ENCODE assay signal across 25 cellular contexts in the genomic region with DNA sequence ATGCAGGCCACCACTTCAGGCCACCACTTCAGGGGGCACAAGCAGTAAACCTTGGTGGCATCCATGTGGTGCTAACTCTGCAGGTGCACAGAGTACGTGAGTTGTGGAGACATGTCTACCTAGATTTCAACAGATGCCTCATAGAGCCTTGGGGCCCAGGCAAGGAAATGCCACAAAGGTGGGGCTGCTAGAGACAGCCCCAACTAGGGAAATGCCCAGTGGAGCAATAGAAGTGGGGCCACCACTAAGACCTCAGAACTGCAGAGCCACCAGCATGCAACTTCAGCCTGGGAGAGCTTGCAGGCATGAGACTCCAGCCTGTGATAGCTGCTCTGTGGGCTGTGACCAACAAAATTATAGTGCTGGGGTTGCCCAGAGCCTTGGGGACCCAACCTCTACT.
"Had no signal": no experiment of that assay in that cellular context is flagged by ENCODE, and none has a peak within 500 bp of the region (broad histone marks: within the 10 kb centered on the region; RNA-seq: fewer than 3 reads in every experiment).

No MANE protein-coding gene starts in this region.

- H3K4me3 Mint-ChIP-seq: endodermal cell; naive thymus-derived CD4-positive, alpha-beta T cell; neural crest cell; type B pancreatic cell had no signal

- H3K27ac Mint-ChIP-seq: endodermal cell; naive thymus-derived CD4-positive, alpha-beta T cell; progenitor cell of endocrine pancreas; type B pancreatic cell had no signal

- H3K27ac ChIP-seq: coronary artery, heart left ventricle, pancreas, suprapubic skin, thyroid gland, vagina had no signal

- H3K4me3 ChIP-seq: coronary artery, heart left ventricle, lung, pancreas, suprapubic skin, thyroid gland, vagina had no signal

- DNase-seq: effector CD4-positive, alpha-beta T cell; endodermal cell; heart left ventricle; hippocampal formation; left colon; left ventricle myocardium superior; mesendoderm; naive thymus-derived CD4-positive, alpha-beta T cell; occipital lobe; pancreas; right cardiac atrium; small intestine; stimulated activated CD4-positive, alpha-beta T cell treated with anti-CD3 and anti-CD28 coated beads, Interleukin-2, amount 100 ng/mL, for 48 hours; stimulated activated naive CD8-positive, alpha-beta T cell treated with anti-CD3 and anti-CD28 coated beads, Interleukin-15, Interleukin-2, amounts not matched to agents 100 U/mL and 50 U/mL, for 24 hours had no signal

- H3K27me3 Mint-ChIP-seq: naive thymus-derived CD4-positive, alpha-beta T cell; progenitor cell of endocrine pancreas; type B pancreatic cell had no signal

- H3K9me3 ChIP-seq: pancreas, thyroid gland had no signal

- ATAC-seq: esophagus mucosa; heart left ventricle; left colon; left ventricle myocardium superior; naive thymus-derived CD4-positive, alpha-beta T cell; pancreas; right cardiac atrium; stimulated activated naive CD8-positive, alpha-beta T cell treated with anti-CD3 and anti-CD28 coated beads, Interleukin-15, Interleukin-2, amounts not matched to agents 100 U/mL and 50 U/mL, for 24 hours had no signal

- H3K4me1 Mint-ChIP-seq: neural crest cell had no signal

- FAIRE-seq: endothelial cell of umbilical vein, frontal cortex, pancreas, small intestine had no signal

- H3K4me1 ChIP-seq: heart left ventricle, pancreas, suprapubic skin, thyroid gland, vagina had no signal

- H3K27me3 ChIP-seq: heart left ventricle, pancreas, suprapubic skin, thyroid gland, vagina had no signal
